Comparison of ENCODE assay signal across 15 cellular contexts in the genomic region with DNA sequence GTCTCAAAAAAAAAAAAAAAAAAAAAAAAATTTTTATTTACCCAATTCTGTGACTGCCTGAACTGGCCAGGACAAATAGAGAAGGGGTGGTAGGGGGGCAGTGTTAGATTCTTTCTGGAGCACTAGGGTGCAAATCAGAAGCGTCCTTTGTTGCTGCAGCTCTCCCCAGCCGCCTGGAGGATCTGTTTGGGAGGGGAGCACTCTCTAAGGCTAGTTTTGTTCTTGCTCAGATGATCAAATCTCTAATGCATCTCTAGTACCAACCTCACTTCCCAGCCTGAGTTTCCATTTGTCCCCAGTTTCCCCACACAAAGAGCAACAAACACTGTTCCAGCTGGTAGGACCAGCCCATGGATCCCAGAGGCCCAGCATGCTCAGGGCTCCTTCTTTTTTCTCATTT.
"Had no signal": no experiment of that assay in that cellular context is flagged by ENCODE, and none has a peak within 500 bp of the region (broad histone marks: within the 10 kb centered on the region; RNA-seq: fewer than 3 reads in every experiment).

No MANE protein-coding gene starts in this region.

- H3K9me3 ChIP-seq: ascending aorta, left ventricle myocardium inferior, transverse colon, vagina had no signal

- H3K27me3 ChIP-seq: ascending aorta, hepatocyte, transverse colon, vagina had no signal

- H3K27ac Mint-ChIP-seq: activated naive CD4-positive, alpha-beta T cell treated with anti-CD3 and anti-CD28 coated beads for 36 hours; activated naive CD8-positive, alpha-beta T cell treated with anti-CD3 and anti-CD28 coated beads, Interleukin-2, amount 50 U/mL, for 24 hours; activated T-helper 2 cell treated with anti-CD3 and anti-CD28 coated beads, Interferon-gamma antibody, Interleukin-2, Interleukin-4, amounts not matched to agents 10 μg/mL and 5 μg/mL and 100 μg/mL, durations not matched to agents 14 hours and 24 hours and 36 hours; memory B cell; natural killer cell treated with Interleukin-12 subunit alpha and Interleukin-12 subunit beta and Interleukin-15 and Interleukin-18, amount 100 ng/mL, for 72 hours; stimulated activated effector memory CD8-positive, alpha-beta T cell treated with anti-CD3 and anti-CD28 coated beads, Interleukin-12 subunit alpha, Interleukin-12 subunit beta, amount 100 ng/mL, for 72 hours had no signal

- H3K36me3 ChIP-seq: ascending aorta, left ventricle myocardium inferior, transverse colon, vagina had no signal

- H3K9me3 Mint-ChIP-seq: activated naive CD4-positive, alpha-beta T cell treated with anti-CD3 and anti-CD28 coated beads for 36 hours; activated naive CD8-positive, alpha-beta T cell treated with anti-CD3 and anti-CD28 coated beads, Interleukin-2, amount 50 U/mL, for 24 hours; activated T-helper 2 cell treated with anti-CD3 and anti-CD28 coated beads, Interferon-gamma antibody, Interleukin-2, Interleukin-4, amounts not matched to agents 10 μg/mL and 5 μg/mL and 100 μg/mL, durations not matched to agents 14 hours and 24 hours and 36 hours; memory B cell; natural killer cell treated with Interleukin-12 subunit alpha and Interleukin-12 subunit beta and Interleukin-15 and Interleukin-18, amount 100 ng/mL, for 72 hours; stimulated activated effector memory CD8-positive, alpha-beta T cell treated with anti-CD3 and anti-CD28 coated beads, Interleukin-12 subunit alpha, Interleukin-12 subunit beta, amount 100 ng/mL, for 72 hours had no signal

- H3K36me3 Mint-ChIP-seq: memory B cell; natural killer cell treated with Interleukin-12 subunit alpha and Interleukin-12 subunit beta and Interleukin-15 and Interleukin-18, amount 100 ng/mL, for 72 hours; stimulated activated effector memory CD8-positive, alpha-beta T cell treated with anti-CD3 and anti-CD28 coated beads, Interleukin-12 subunit alpha, Interleukin-12 subunit beta, amount 100 ng/mL, for 72 hours had no signal

- DNase-seq: activated CD4-positive, alpha-beta T cell treated with anti-CD3 and anti-CD28 coated beads, Interleukin-2, amount 50 U/mL, for 4 hours; activated naive CD4-positive, alpha-beta T cell treated with anti-CD3 and anti-CD28 coated beads for 36 hours; activated naive CD8-positive, alpha-beta T cell treated with anti-CD3 and anti-CD28 coated beads, Interleukin-2, amount 50 U/mL, for 24 hours; kidney; left ventricle myocardium inferior; stimulated activated CD4-positive, alpha-beta T cell treated with anti-CD3 and anti-CD28 coated beads, Interleukin-2, amount 100 ng/mL, for 24 hours; transverse colon had no signal

- H3K4me3 ChIP-seq: ascending aorta, hepatocyte, left ventricle myocardium inferior, transverse colon, vagina had no signal

- ATAC-seq: activated naive CD8-positive, alpha-beta T cell treated with anti-CD3 and anti-CD28 coated beads, Interleukin-2, amount 50 U/mL, for 24 hours; natural killer cell treated with Interleukin-12 subunit alpha and Interleukin-12 subunit beta and Interleukin-15 and Interleukin-18, amount 100 ng/mL, for 72 hours; sciatic nerve; stimulated activated effector memory CD8-positive, alpha-beta T cell treated with anti-CD3 and anti-CD28 coated beads, Interleukin-12 subunit alpha, Interleukin-12 subunit beta, amount 100 ng/mL, for 72 hours had no signal

- H3K4me1 ChIP-seq: ascending aorta, transverse colon, vagina had no signal

- H3K27ac ChIP-seq: ascending aorta, hepatocyte, left ventricle myocardium inferior, transverse colon, vagina had no signal

- H3K4me2 ChIP-seq: hepatocyte had no signal

- H3K4me3 Mint-ChIP-seq: activated naive CD4-positive, alpha-beta T cell treated with anti-CD3 and anti-CD28 coated beads for 36 hours; activated naive CD8-positive, alpha-beta T cell treated with anti-CD3 and anti-CD28 coated beads, Interleukin-2, amount 50 U/mL, for 24 hours; memory B cell; natural killer cell treated with Interleukin-12 subunit alpha and Interleukin-12 subunit beta and Interleukin-15 and Interleukin-18, amount 100 ng/mL, for 72 hours; stimulated activated effector memory CD8-positive, alpha-beta T cell treated with anti-CD3 and anti-CD28 coated beads, Interleukin-12 subunit alpha, Interleukin-12 subunit beta, amount 100 ng/mL, for 72 hours had no signal

- H3K4me1 Mint-ChIP-seq: activated naive CD8-positive, alpha-beta T cell treated with anti-CD3 and anti-CD28 coated beads, Interleukin-2, amount 50 U/mL, for 24 hours; memory B cell; stimulated activated effector memory CD8-positive, alpha-beta T cell treated with anti-CD3 and anti-CD28 coated beads, Interleukin-12 subunit alpha, Interleukin-12 subunit beta, amount 100 ng/mL, for 72 hours had no signal

- H3K27me3 Mint-ChIP-seq: activated naive CD8-positive, alpha-beta T cell treated with anti-CD3 and anti-CD28 coated beads, Interleukin-2, amount 50 U/mL, for 24 hours; natural killer cell treated with Interleukin-12 subunit alpha and Interleukin-12 subunit beta and Interleukin-15 and Interleukin-18, amount 100 ng/mL, for 72 hours had no signal

- H2AFZ ChIP-seq: hepatocyte had no signal
